ENCODE assay signal across 1 cellular context in genomic region chr22:21665047-21665851, GRCh38.
TF ChIP-seq lines count a peak whose summit lies in the region.

No MANE protein-coding gene starts in this region.

TF ChIP-seq in endothelial cell of umbilical vein, 7 proteins besides CTCF, POLR2A, EP300 and RAD21:
- no peak for TF ChIP-seq EZH2 (IDR thresholded peaks at IDR 0.05; ENCODE audit: borderline replicate concordance, low read depth, low read length, severe bottlenecking)
- no peak for TF ChIP-seq JUN (IDR thresholded peaks at IDR 0.05; ENCODE audit: borderline replicate concordance, insufficient read depth, insufficient read length, low read depth)
- no peak for TF ChIP-seq FOS (IDR thresholded peaks at IDR 0.05; ENCODE audit: borderline replicate concordance, insufficient read depth, low read length)
- TF ChIP-seq MAX (IDR thresholded peaks at IDR 0.05; ENCODE audit: insufficient read depth, insufficient read length), result no peak
- TF ChIP-seq MYC (IDR thresholded peaks at IDR 0.05; ENCODE audit: low read depth, low read length), result no peak
- no peak for TF ChIP-seq GATA2 (IDR thresholded peaks at IDR 0.05; ENCODE audit: insufficient read depth, insufficient read length, low read depth, low read length)
- TF ChIP-seq POLR2AphosphoS5 (IDR thresholded peaks at IDR 0.05; ENCODE audit: insufficient read depth, low read depth, low read length), result no peak
